8 cellular contexts compared by ENCODE assay signal in the genomic region with DNA sequence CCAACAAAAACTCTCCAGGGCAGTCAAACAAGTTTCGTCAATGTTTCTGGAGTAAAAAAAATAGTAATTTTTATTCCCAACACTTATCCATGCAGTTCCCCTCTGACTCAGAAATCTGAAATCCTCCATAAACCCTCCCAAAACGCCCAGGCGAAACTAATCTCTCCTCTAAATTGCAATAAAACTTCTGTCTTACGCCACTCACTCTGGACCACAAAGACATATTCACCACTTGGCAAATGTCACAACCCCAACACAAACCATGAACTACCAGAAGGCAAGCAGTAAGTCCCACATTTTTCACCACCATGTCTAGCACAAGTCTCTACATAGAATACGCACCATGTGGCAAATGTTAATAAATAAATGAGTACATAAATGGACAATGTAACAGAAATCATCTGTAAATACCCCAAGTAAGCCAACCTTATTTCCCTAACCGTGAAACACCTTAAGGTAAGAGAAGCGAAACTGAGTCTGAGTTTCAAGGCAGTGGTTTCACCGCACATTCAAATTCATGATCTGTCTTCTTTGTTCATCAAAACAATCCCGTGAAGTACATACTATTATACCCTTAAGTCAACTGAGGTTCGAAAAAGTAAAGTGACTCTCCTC. TPM values are rescaled to one million over a fixed set of nuclear protein-coding genes. Genes with fewer than 3 reads are reported as not detected.
DNase-seq lines count a peak whose midpoint lies in the region; ATAC-seq and TF ChIP-seq lines count a peak whose summit lies in the region.

No MANE protein-coding gene starts in this region.

- peak overlapping the region; percentile 93 for H3K4me3 ChIP-seq in left ventricle myocardium inferior
- H3K4me3 ChIP-seq in right atrium auricular region, result no peak overlapping the region

- intact Hi-C loops in left ventricle myocardium inferior (cut with micrococcal nuclease), result no loop called here

- DNase-seq in left ventricle myocardium inferior (no peak), right atrium auricular region (ENCODE audit: low spot score) (no peak), RPMI8226 (peak; percentile 2), glutamatergic neuron (no peak), COLO668 (lab: John Stamatoyannopoulos, UW; ENCODE audit: unreplicated experiment) (no peak), T-helper 9 cell (no peak)
- DNase-seq in activated naive CD4-positive, alpha-beta T cell (lab: John Stamatoyannopoulos, UW), result no peak

- H3K9me3 ChIP-seq in left ventricle myocardium inferior (replicated peaks), result no peaks in the 10 kb centered on the region
- no peaks in the 10 kb centered on the region for H3K9me3 ChIP-seq in right atrium auricular region

- no peaks in the 10 kb centered on the region for H3K27me3 Mint-ChIP-seq in glutamatergic neuron (ENCODE audit: unreplicated experiment)

- peaks cover 1% of the 10 kb centered on the region for H3K9me3 Mint-ChIP-seq in glutamatergic neuron (ENCODE audit: unreplicated experiment)

- peak overlapping the region; percentile 9 for H3K27ac Mint-ChIP-seq in glutamatergic neuron (ENCODE audit: unreplicated experiment)

- no peak for TF ChIP-seq CTCF in left ventricle myocardium inferior (IDR thresholded peaks at IDR 0.05; ENCODE audit: borderline replicate concordance)
- TF ChIP-seq CTCF in right atrium auricular region (IDR thresholded peaks at IDR 0.05), result no peak
- no peak for TF ChIP-seq CTCF in glutamatergic neuron (IDR thresholded peaks at IDR 0.05; ENCODE audit: partially characterized antibody, unreplicated experiment)

- peak overlapping the region; percentile 98 for H3K4me3 Mint-ChIP-seq in glutamatergic neuron (ENCODE audit: unreplicated experiment)

- H3K36me3 ChIP-seq in left ventricle myocardium inferior, result no peaks in the 10 kb centered on the region
- no peaks in the 10 kb centered on the region for H3K36me3 ChIP-seq in right atrium auricular region

- no peak overlapping the region for H3K27ac ChIP-seq in left ventricle myocardium inferior (replicated peaks)
- no peak overlapping the region for H3K27ac ChIP-seq in right atrium auricular region

- H3K4me1 ChIP-seq in left ventricle myocardium inferior, result peaks cover 28% of the 10 kb centered on the region
- H3K4me1 ChIP-seq in right atrium auricular region, result peaks cover 0 to 7% of the 10 kb centered on the region in 2 donors

- no peaks in the 10 kb centered on the region for H3K27me3 ChIP-seq in left ventricle myocardium inferior (ENCODE audit: low read depth)
- H3K27me3 ChIP-seq in right atrium auricular region, result no peaks in the 10 kb centered on the region

- ATAC-seq in HG02885 (IDR thresholded peaks at IDR 0.05; ENCODE audit: poor library complexity, unreplicated experiment), result peak; percentile 23

- H3K4me1 Mint-ChIP-seq in glutamatergic neuron (ENCODE audit: low read depth, unreplicated experiment), result peaks cover 33% of the 10 kb centered on the region

- H3K36me3 Mint-ChIP-seq in glutamatergic neuron (ENCODE audit: unreplicated experiment), result no peaks in the 10 kb centered on the region

RNA-seq across cellular contexts. Expression of gene PAPSS1, which starts 1.6 kb away (rescaled TPM):
- 10.0 TPM for total RNA-seq in left ventricle myocardium inferior
- 10 to 100 TPM; 10.5 to 14.3 TPM for total RNA-seq in right atrium auricular region
- 105 TPM for total RNA-seq in glutamatergic neuron (ENCODE audit: unreplicated experiment)
